ENCODE assay signal across 8 cellular contexts in genomic region chr20:4038047-4038459, GRCh38. TPM values are rescaled to one million over a fixed set of nuclear protein-coding genes. Genes with fewer than 3 reads are reported as not detected.
A peak's percentile ranks its signal among the peaks of the same experiment; 100 is the strongest.
DNase-seq lines count a peak whose midpoint lies in the region; ATAC-seq and TF ChIP-seq lines count a peak whose summit lies in the region.

No MANE protein-coding gene starts in this region.

- H3K9me3 ChIP-seq in Caco-2 (no peaks in the 10 kb centered on the region), adipocyte (ENCODE audit: control insufficient read depth, low read length) (no peaks in the 10 kb centered on the region)

- H3K36me3 ChIP-seq in Caco-2 (ENCODE audit: control insufficient read depth, insufficient read depth, low read length), result no peaks in the 10 kb centered on the region
- H3K36me3 ChIP-seq in adipocyte (ENCODE audit: control insufficient read depth, insufficient read depth, low read length, severe bottlenecking), result no peaks in the 10 kb centered on the region

- intact Hi-C loops in Caco-2 (cut with micrococcal nuclease; ENCODE audit: unreplicated experiment), result no loop called here

- peak; percentile 98 for ATAC-seq in GM21360 (IDR thresholded peaks at IDR 0.05; ENCODE audit: unreplicated experiment)

- no TSS peak for BruUV-seq in Caco-2 (replicated peaks; lab: Mats Ljungman, UMichigan)

- TF ChIP-seq CTCF in Caco-2 (IDR thresholded peaks at IDR 0.05; ENCODE audit: insufficient read depth in 1 of 2, low read depth in 1 of 2, low read length in 1 of 2, severe bottlenecking in 1 of 2, unreplicated experiment in 1 of 2) (no peak), HL-60 (IDR thresholded peaks at IDR 0.05; ENCODE audit: insufficient read depth, low read length) (no peak)

- H3K4me3 ChIP-seq in Caco-2 (ENCODE audit: low read depth, low read length), result no peak overlapping the region
- no peak overlapping the region; the same call in 1 of the 2 replicates for H3K4me3 ChIP-seq in HL-60 (replicated peaks; ENCODE audit: insufficient read depth, low read length)
- peak overlapping the region; percentile 8 for H3K4me3 ChIP-seq in adipocyte (ENCODE audit: low read length)

- peak overlapping the region; percentile 56 for H3K27ac Mint-ChIP-seq in Caco-2 (ENCODE audit: unreplicated experiment)

- H3K9ac ChIP-seq in adipocyte (ENCODE audit: low read length), result peak overlapping the region; percentile 35

- peaks cover 10% of the 10 kb centered on the region for H3K4me1 Mint-ChIP-seq in Caco-2 (ENCODE audit: low read depth, unreplicated experiment)

- DNase-seq in Caco-2, result peak in 1 of 2 experiments; percentile 21
- peak; percentile 99 to 100 for DNase-seq in HL-60 (ENCODE audit: low read depth in 1 of 2, low spot score in 1 of 2)
- peak; percentile 66 for DNase-seq in T follicular helper cell (ENCODE audit: low read depth)
- peak; percentile 68 for DNase-seq in adipocyte (ENCODE audit: low read depth)
- peak; percentile 64 for DNase-seq in kidney glomerular epithelial cell (lab: John Stamatoyannopoulos, UW)
- peak; percentile 35 to 67 (median 43) for DNase-seq in stimulated activated CD4-positive, alpha-beta T cell treated with anti-CD3 and anti-CD28 coated beads, TNF-alpha, amount 100 ng/mL, for 4 hours (ENCODE audit: low read depth in 3 of 3)
- no peak for DNase-seq in NCI-H128 (lab: John Stamatoyannopoulos, UW; ENCODE audit: unreplicated experiment)

- H3K9me3 Mint-ChIP-seq in Caco-2 (ENCODE audit: unreplicated experiment), result no peaks in the 10 kb centered on the region

- peak overlapping the region; percentile 96 for H3K27ac ChIP-seq in HL-60 (replicated peaks)

- CTCF ChIA-PET in Caco-2 (lab: Charles Lee), result no interaction called here

- POLR2A ChIA-PET in Caco-2 (lab: Charles Lee), result no interaction called here

- peaks cover 11% of the 10 kb centered on the region for H3K36me3 Mint-ChIP-seq in Caco-2 (ENCODE audit: insufficient read depth, unreplicated experiment)

- no peaks in the 10 kb centered on the region for H3K27me3 Mint-ChIP-seq in Caco-2 (ENCODE audit: insufficient read depth, unreplicated experiment)

- H3K4me3 Mint-ChIP-seq in Caco-2 (ENCODE audit: unreplicated experiment), result no peak overlapping the region

- H3K27me3 ChIP-seq in Caco-2 (replicated peaks; ENCODE audit: control insufficient read depth, insufficient read depth, low read length) (no peaks in the 10 kb centered on the region), HL-60 (ENCODE audit: insufficient read depth, poor library complexity, severe bottlenecking) (no peaks in the 10 kb centered on the region), adipocyte (replicated peaks; ENCODE audit: control insufficient read depth, insufficient read depth, low read length) (no peaks in the 10 kb centered on the region)

- H3K4me1 ChIP-seq in Caco-2 (peaks cover 8% of the 10 kb centered on the region), adipocyte (ENCODE audit: control insufficient read depth, insufficient read depth, low read length) (peaks cover 13% of the 10 kb centered on the region)

RNA-seq across cellular contexts. Expression of gene RNF24, which starts 22.7 kb away (rescaled TPM):
- total RNA-seq in Caco-2 (2022), result 9.1 and 12.4 TPM in 2 replicates
